ENCODE assay signal across 3 cellular contexts in the genomic region with DNA sequence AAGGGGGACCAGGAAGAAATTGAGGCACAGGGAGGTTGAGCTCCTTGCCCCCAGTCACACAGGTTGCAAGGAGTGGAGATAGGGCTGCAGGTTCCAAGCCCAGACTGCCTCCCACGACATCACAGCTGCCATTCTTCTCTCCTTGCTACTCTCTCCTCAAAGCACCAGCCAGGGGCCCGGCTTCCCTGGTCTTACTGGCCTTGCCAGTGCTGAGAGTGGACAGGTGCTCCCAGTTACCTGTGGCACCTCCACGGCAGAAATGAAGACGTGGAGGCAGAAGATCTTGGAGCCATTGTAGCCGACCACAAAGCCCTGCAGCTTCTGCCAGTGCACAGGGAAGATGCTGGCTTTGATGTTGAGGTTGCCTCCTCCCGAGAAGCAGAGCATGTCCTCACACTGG.
"Had no signal": no experiment of that assay in that cellular context is flagged by ENCODE, and none has a peak within 500 bp of the region (broad histone marks: within the 10 kb centered on the region; RNA-seq: fewer than 3 reads in every experiment).

No MANE protein-coding gene starts in this region.

- H3K4me3 ChIP-seq: GM12878 had no signal

- DNase-seq: GDM1, GF-D8 had no signal
